Comparison of ENCODE assay signal across 1 cellular context in genomic region chr17:12659500-12659899, GRCh38.
TF ChIP-seq lines count a peak whose summit lies in the region.

No MANE protein-coding gene starts in this region.

TF ChIP-seq in IMR-90, 13 proteins besides CTCF, POLR2A, EP300 and RAD21 (continued from another document):
- TF ChIP-seq MAZ (IDR thresholded peaks at IDR 0.05; ENCODE audit: borderline replicate concordance, low read depth, low read length) (peak; percentile 37; the same call in 1 of the 2 replicates), RFX5 (IDR thresholded peaks at IDR 0.05; ENCODE audit: low read depth, low read length) (no peak), NFE2L2 (IDR thresholded peaks at IDR 0.05; ENCODE audit: low read depth, low read length) (no peak), USF2 (IDR thresholded peaks at IDR 0.05; ENCODE audit: low read depth, low read length) (no peak), FOS (IDR thresholded peaks at IDR 0.05; ENCODE audit: low read depth, low read length) (0 out of 2 replicates have a peak, but pooled peaks have one; percentile 14), SMC3 (IDR thresholded peaks at IDR 0.05; ENCODE audit: low read depth, low read length) (no peak; the same call in 1 of the 2 replicates), MAFK (IDR thresholded peaks at IDR 0.05; ENCODE audit: low read depth, low read length) (no peak), CHD1 (IDR thresholded peaks at IDR 0.05; ENCODE audit: low read depth, low read length) (no peak), MXI1 (IDR thresholded peaks at IDR 0.05; ENCODE audit: borderline replicate concordance, low read depth, low read length) (no peak), CEBPB (IDR thresholded peaks at IDR 0.05; ENCODE audit: low read depth, low read length) (peak; percentile 90), BHLHE40 (IDR thresholded peaks at IDR 0.05; ENCODE audit: low read depth, low read length) (no peak)
- TF ChIP-seq, protein P1, sequence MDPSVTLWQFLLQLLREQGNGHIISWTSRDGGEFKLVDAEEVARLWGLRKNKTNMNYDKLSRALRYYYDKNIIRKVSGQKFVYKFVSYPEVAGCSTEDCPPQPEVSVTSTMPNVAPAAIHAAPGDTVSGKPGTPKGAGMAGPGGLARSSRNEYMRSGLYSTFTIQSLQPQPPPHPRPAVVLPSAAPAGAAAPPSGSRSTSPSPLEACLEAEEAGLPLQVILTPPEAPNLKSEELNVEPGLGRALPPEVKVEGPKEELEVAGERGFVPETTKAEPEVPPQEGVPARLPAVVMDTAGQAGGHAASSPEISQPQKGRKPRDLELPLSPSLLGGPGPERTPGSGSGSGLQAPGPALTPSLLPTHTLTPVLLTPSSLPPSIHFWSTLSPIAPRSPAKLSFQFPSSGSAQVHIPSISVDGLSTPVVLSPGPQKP (IDR thresholded peaks at IDR 0.05; ENCODE audit: borderline replicate concordance, low read depth, low read length) = no peak
